ENCODE assay signal across 8 cellular contexts in genomic region chr6:96520039-96520850, GRCh38. TPM values are rescaled to one million over a fixed set of nuclear protein-coding genes. Genes with fewer than 3 reads are reported as not detected.
DNase-seq lines count a peak whose midpoint lies in the region; ATAC-seq, FAIRE-seq and TF ChIP-seq lines count a peak whose summit lies in the region.

No MANE protein-coding gene starts in this region.

- TF ChIP-seq CTCF in DND-41 (IDR thresholded peaks at IDR 0.05; ENCODE audit: borderline replicate concordance, extremely low read depth, low read length, poor library complexity, severe bottlenecking) (no peak), H1 (IDR thresholded peaks at IDR 0.05; ENCODE audit: control extremely low read depth in 1 of 3, insufficient read depth in 1 of 3, low read depth in 1 of 3, low read length in 3 of 3) (no peak), neural cell (IDR thresholded peaks at IDR 0.05; ENCODE audit: poor library complexity, severe bottlenecking) (no peak)

- peak overlapping the region; percentile 88 for H2AFZ ChIP-seq in DND-41 (ENCODE audit: low read depth, low read length)
- no peak overlapping the region for H2AFZ ChIP-seq in H1 (ENCODE audit: low read length)
- no peak overlapping the region for H2AFZ ChIP-seq in neural cell (ENCODE audit: low read depth, low read length)

- H3K9me3 ChIP-seq in DND-41 (ENCODE audit: insufficient read depth, low read length, severe bottlenecking) (no peaks in the 10 kb centered on the region), NT2/D1 (ENCODE audit: insufficient read depth, low read length) (peaks cover 5% of the 10 kb centered on the region; the same call in 1 of the 2 replicates), H1 (ENCODE audit: insufficient read depth in 2 of 2, low read depth in 1 of 2, low read length in 1 of 2) (no peaks in the 10 kb centered on the region), neural cell (ENCODE audit: low read length) (no peaks in the 10 kb centered on the region)

- no peak overlapping the region for H2BK120ac ChIP-seq in H1 (replicated peaks; ENCODE audit: low read depth, low read length)

- DNase-seq in DND-41 (no peak), NT2/D1 (ENCODE audit: low read depth, low spot score) (peak; percentile 11), H1 (ENCODE audit: low read depth in 1 of 2, low spot score in 2 of 2) (no peak), GM19240 (ENCODE audit: insufficient read length, low spot score) (no peak), caudate nucleus (lab: John Stamatoyannopoulos, UW) (no peak)

- TF ChIP-seq RAD21 in H1 (IDR thresholded peaks at IDR 0.05 in 1 of 2, conservative IDR thresholded peaks at IDR 0.05 in 1 of 2; ENCODE audit: low read depth in 2 of 2, low read length in 2 of 2), result no peak
- TF ChIP-seq RAD21 in neural cell (conservative IDR thresholded peaks at IDR 0.05), result no peak

- no peaks in the 10 kb centered on the region for H3K9me2 ChIP-seq in neural cell (ENCODE audit: insufficient read depth, low read length)

- 62% methylated on average over 7 of the region's 7 CpGs; no CpG with 5 or more reads in 1 of the 2 experiments for WGBS in H1 (ENCODE audit: extremely low coverage in 1 of 2, insufficient coverage in 1 of 2, insufficient read length in 1 of 2, insufficient replicate concordance in 2 of 2, low coverage in 1 of 2, low lambda C conversion rate in 2 of 2, missing lambda C conversion rate in 1 of 2), 2 experiments

- H3K23ac ChIP-seq in H1 (ENCODE audit: insufficient read length), result no peak overlapping the region

- no peak overlapping the region for H2BK20ac ChIP-seq in H1 (ENCODE audit: low read length)

- no peak overlapping the region; the same call in 1 of the 2 replicates for H2BK5ac ChIP-seq in H1 (ENCODE audit: low read depth, low read length)

- ATAC-seq in DND-41 (ENCODE audit: insufficient read depth, low read depth), result no peak
- no peak for ATAC-seq in GM21723 (IDR thresholded peaks at IDR 0.05; ENCODE audit: unreplicated experiment)
- ATAC-seq in HG03039 (IDR thresholded peaks at IDR 0.05; ENCODE audit: unreplicated experiment), result no peak

- no peaks in the 10 kb centered on the region for H4K20me1 ChIP-seq in DND-41 (ENCODE audit: insufficient read depth, low read length)
- no peaks in the 10 kb centered on the region for H4K20me1 ChIP-seq in H1 (replicated peaks in 1 of 2; ENCODE audit: control insufficient read depth in 1 of 2, insufficient read depth in 2 of 2, low read length in 2 of 2)
- no peaks in the 10 kb centered on the region for H4K20me1 ChIP-seq in neural cell (ENCODE audit: insufficient read depth)

- H3K79me2 ChIP-seq in DND-41 (ENCODE audit: insufficient read depth, low read length), result peaks cover 40% of the 10 kb centered on the region
- peaks cover 0 to 14% of the 10 kb centered on the region in 2 experiments; a peak in 2 of 4 replicates for H3K79me2 ChIP-seq in H1 (ENCODE audit: control insufficient read depth in 1 of 2, insufficient read depth in 2 of 2, low read length in 2 of 2)
- H3K79me2 ChIP-seq in neural cell (replicated peaks; ENCODE audit: insufficient read depth, low read length), result peaks cover 12% of the 10 kb centered on the region

- no peaks in the 10 kb centered on the region for H3K27me3 ChIP-seq in DND-41 (ENCODE audit: insufficient read depth, low read length, poor library complexity)
- no peaks in the 10 kb centered on the region for H3K27me3 ChIP-seq in NT2/D1 (ENCODE audit: insufficient read depth, insufficient read length)
- H3K27me3 ChIP-seq in H1 (replicated peaks in 1 of 4; ENCODE audit: control insufficient read depth in 3 of 4, extremely low read depth in 1 of 4, insufficient read depth in 3 of 4, low read length in 3 of 4), result no peaks in the 10 kb centered on the region
- no peaks in the 10 kb centered on the region for H3K27me3 ChIP-seq in neural cell (ENCODE audit: insufficient read depth, low read depth, low read length)

- CTCF ChIA-PET in H1 (lab: Charles Lee; ENCODE audit: partially characterized antibody), result interaction anchor here (0.7 to 1.0 kb wide), 2 partner anchors 191 to 583 kb away, joined by 3 to 4 read pairs; no protein-coding TSS in a partner anchor

- POLR2A ChIA-PET in H1 (lab: Charles Lee; ENCODE audit: partially characterized antibody), result interaction anchor here (1.8 to 1.9 kb wide), 2 partner anchors 8 to 9 kb away, joined by 5 read pairs; no protein-coding TSS in a partner anchor

- H3K36me3 ChIP-seq in DND-41 (ENCODE audit: insufficient read depth, low read length), result peaks cover 9% of the 10 kb centered on the region; the same call in 1 of the 2 replicates
- no peaks in the 10 kb centered on the region for H3K36me3 ChIP-seq in NT2/D1 (ENCODE audit: insufficient read depth, insufficient read length, low read length)
- H3K36me3 ChIP-seq in H1 (ENCODE audit: control insufficient read depth in 2 of 4, insufficient read depth in 4 of 4, low read length in 3 of 4), result no peaks in the 10 kb centered on the region; a peak in 2 of 8 replicates
- H3K36me3 ChIP-seq in neural cell (ENCODE audit: insufficient read depth, low read length), result no peaks in the 10 kb centered on the region

- no peak overlapping the region for H4K91ac ChIP-seq in H1 (replicated peaks; ENCODE audit: insufficient read length, low read length)

- no peak overlapping the region for H3K18ac ChIP-seq in H1 (ENCODE audit: extremely low read depth, low read length)

- TF ChIP-seq POLR2A in H1 (IDR thresholded peaks at IDR 0.05; ENCODE audit: control extremely low read depth in 1 of 2, low read depth in 2 of 2, low read length in 2 of 2), result peak; percentile 17 to 57

- no peak overlapping the region for H2BK15ac ChIP-seq in H1 (ENCODE audit: low read length)

- H3K23me2 ChIP-seq in H1 (ENCODE audit: low read depth, low read length), result no peaks in the 10 kb centered on the region; the same call in 1 of the 2 replicates

- H4K5ac ChIP-seq in H1 (ENCODE audit: insufficient read length, low read depth, low read length), result no peak overlapping the region

- no peak overlapping the region for H3K4ac ChIP-seq in H1 (replicated peaks; ENCODE audit: insufficient read length, low read depth, low read length)

- H3K79me1 ChIP-seq in H1 (ENCODE audit: low read depth, low read length), result no peaks in the 10 kb centered on the region

- H3K4me2 ChIP-seq in DND-41 (ENCODE audit: insufficient read depth, low read length), result peak overlapping the region; percentile 80
- peak overlapping the region; percentile 79 to 83 for H3K4me2 ChIP-seq in H1 (ENCODE audit: insufficient read depth in 1 of 2, low read depth in 2 of 2, low read length in 2 of 2)
- H3K4me2 ChIP-seq in neural cell (ENCODE audit: low read length), result peak overlapping the region; percentile 60

- H3K9ac ChIP-seq in DND-41 (ENCODE audit: low read depth, low read length) (peak overlapping the region; percentile 88), NT2/D1 (ENCODE audit: insufficient read length, low read depth) (no peak overlapping the region), H1 (replicated peaks in 1 of 4; ENCODE audit: extremely low read depth in 1 of 4, low read depth in 3 of 4, low read length in 3 of 4) (peak overlapping the region in 2 of 4 experiments; percentile 38 to 97; a peak in 3 of 7 replicates), neural cell (ENCODE audit: low read length) (peak overlapping the region; percentile 92)

- no peaks in the 10 kb centered on the region for H3F3A ChIP-seq in neural cell (ENCODE audit: insufficient read depth, low read length, poor library complexity, severe bottlenecking)

- H2BK12ac ChIP-seq in H1 (ENCODE audit: low read depth, low read length), result peak overlapping the region; percentile 70; the same call in 1 of the 2 replicates

- H3K4me3 ChIP-seq in DND-41 (ENCODE audit: low read depth in 1 of 2, low read length in 2 of 2) (peak overlapping the region; percentile 65 to 97; a peak in 3 of 4 replicates), NT2/D1 (ENCODE audit: insufficient read length, low read depth) (no peak overlapping the region), H1 (ENCODE audit: extremely low read depth in 1 of 4, insufficient read depth in 2 of 4, low read depth in 3 of 4, low read length in 4 of 4) (peak overlapping the region in 3 of 4 experiments; percentile 78 to 96 (median 89); a peak in 4 of 8 replicates), neural cell (ENCODE audit: low read length) (peak overlapping the region; percentile 78)

- peak; percentile 82 for FAIRE-seq in H1 (lab: Jason Lieb, UNC)

- H3K4me1 ChIP-seq in DND-41 (ENCODE audit: insufficient read depth, low read length) (peaks cover 33% of the 10 kb centered on the region), NT2/D1 (ENCODE audit: insufficient read depth, insufficient read length) (no peaks in the 10 kb centered on the region), H1 (replicated peaks in 1 of 4; ENCODE audit: control insufficient read depth in 3 of 4, insufficient read depth in 4 of 4, low read length in 3 of 4) (peaks cover 0 to 7% (median 2%) of the 10 kb centered on the region in 4 experiments; a peak in 2 of 7 replicates)

- no peak overlapping the region for H3K14ac ChIP-seq in H1 (ENCODE audit: insufficient read length)

- no peak overlapping the region for H2AK5ac ChIP-seq in H1 (ENCODE audit: low read depth, low read length)

- TF ChIP-seq EP300 in H1 (IDR thresholded peaks at IDR 0.05; ENCODE audit: borderline replicate concordance in 1 of 2, low read depth in 2 of 2, low read length in 2 of 2), result no peak
- TF ChIP-seq EP300 in neural cell (conservative IDR thresholded peaks at IDR 0.05; ENCODE audit: poor library complexity, severe bottlenecking), result no peak

- H3K27ac ChIP-seq in DND-41 (ENCODE audit: low read length), result peak overlapping the region; percentile 91; the same call in 1 of the 2 replicates
- peak overlapping the region; percentile 89 for H3K27ac ChIP-seq in H1 (ENCODE audit: low read depth, low read length)
- no peak overlapping the region for H3K27ac ChIP-seq in neural cell (ENCODE audit: low read length)
- no peak overlapping the region for H3K27ac ChIP-seq in caudate nucleus (ENCODE audit: low read depth, low read length)

- no peak overlapping the region for H3K56ac ChIP-seq in H1 (replicated peaks; ENCODE audit: insufficient read length, low read depth, low read length)

- H4K8ac ChIP-seq in H1 (ENCODE audit: extremely low read depth, insufficient read depth, low read length), result no peak overlapping the region

RNA-seq across cellular contexts. Expression of gene UFL1, which starts 1.4 kb away (rescaled TPM):
- 10.0 and 10.2 TPM in 2 replicates for total RNA-seq in H1 (2021; fragmentation: NEBNext Ultra II Directional; extraction: Animal tissue kit (Norgen Biotek cat#: 25700))
- polyA plus RNA-seq in H1 (2011; rRNA removed) (1.4 and 2.2 TPM in 2 replicates), neural cell (16.5 and 20.6 TPM in 2 replicates)
- polyA plus RNA-seq in H1 (2011; cell fraction: cytosol; rRNA removed), result 3.5 TPM
- polyA plus RNA-seq in H1 (2011; cell fraction: nucleus; rRNA removed), result 3.2 TPM
- 4.9 to 8.8 TPM (median 5.9 TPM) in 4 replicates for polyA plus RNA-seq in H1 (2012, experiment 1 of 2)
- polyA plus RNA-seq in H1 (2012, experiment 2 of 2), result 0.37 TPM
- polyA plus RNA-seq in H1 (2013, experiment 1 of 2), result 17.8 TPM
- 19.5 TPM for polyA plus RNA-seq in H1 (2013, experiment 2 of 2)
- 3.1 and 4.7 TPM in 2 replicates for polyA minus RNA-seq in H1 (2011; rRNA and poly(A)+ RNA removed)
- polyA minus RNA-seq in H1 (2011; cell fraction: cytosol; rRNA and poly(A)+ RNA removed), result 7.6 TPM
- polyA minus RNA-seq in H1 (2011; cell fraction: nucleus; rRNA and poly(A)+ RNA removed), result 6.9 TPM
- 31.6 and 34.8 TPM in 2 replicates for polyA minus RNA-seq in neural cell

RNA-seq across cellular contexts. Expression of gene FHL5, which starts 42.7 kb away (rescaled TPM):
- not detected in 2 replicates for total RNA-seq in H1 (2021; fragmentation: NEBNext Ultra II Directional; extraction: Animal tissue kit (Norgen Biotek cat#: 25700))
- not detected in 2 replicates for polyA plus RNA-seq in H1 (2011; rRNA removed)
- polyA plus RNA-seq in H1 (2011; cell fraction: cytosol; rRNA removed), result not detected
- polyA plus RNA-seq in H1 (2011; cell fraction: nucleus; rRNA removed), result not detected
- polyA plus RNA-seq in H1 (2012, experiment 1 of 2), result not detected in 4 replicates
- not detected for polyA plus RNA-seq in H1 (2012, experiment 2 of 2)
- polyA plus RNA-seq in H1 (2013, experiment 1 of 2), result not detected
- polyA plus RNA-seq in H1 (2013, experiment 2 of 2), result not detected
- not detected in 2 replicates for polyA minus RNA-seq in H1 (2011; rRNA and poly(A)+ RNA removed)
- polyA minus RNA-seq in H1 (2011; cell fraction: cytosol; rRNA and poly(A)+ RNA removed), result not detected
- polyA minus RNA-seq in H1 (2011; cell fraction: nucleus; rRNA and poly(A)+ RNA removed), result not detected
- polyA plus RNA-seq in neural cell, result not detected in 2 replicates
- polyA minus RNA-seq in neural cell, result not detected in 2 replicates

Comparison
In these comparisons a context has a peak if more than half of its experiments do, and no peak if none do; other contexts are left out.
1. H3K27ac ChIP-seq: peak in DND-41 (single experiment) and H1 (single experiment); none in neural cell (single experiment) and caudate nucleus (single experiment).
2. Peak in every context shown above with its lines, with median percentiles within 50 percentile points of each other: H3K4me2 ChIP-seq.